Comparison of ENCODE assay signal across 19 cellular contexts in genomic region chr14:51439896-51440295, GRCh38.
"Had no signal": no experiment of that assay in that cellular context is flagged by ENCODE, and none has a peak within 500 bp of the region (broad histone marks: within the 10 kb centered on the region; RNA-seq: fewer than 3 reads in every experiment).

No MANE protein-coding gene starts in this region.

- DNase-seq: effector CD8-positive, alpha-beta T cell; foreskin keratinocyte; heart left ventricle; left cardiac atrium; left lung; naive thymus-derived CD8-positive, alpha-beta T cell; nephron progenitor cell; nucleus accumbens; stimulated activated CD4-positive, alpha-beta T cell treated with anti-CD3 and anti-CD28 coated beads, Interleukin-4, amount 100 ng/mL, for 4 hours; stimulated activated naive CD8-positive, alpha-beta T cell treated with anti-CD3 and anti-CD28 coated beads, Interleukin-15, Interleukin-2, amounts not matched to agents 100 U/mL and 50 U/mL, for 24 hours; upper lobe of left lung had no signal

- H3K4me3 ChIP-seq: gastroesophageal sphincter, heart left ventricle, hepatocyte, left lung, prostate gland, right atrium auricular region, thoracic aorta, tibial nerve, upper lobe of left lung had no signal

- H3K27me3 ChIP-seq: foreskin keratinocyte, gastroesophageal sphincter, heart left ventricle, hepatocyte, left lung, right atrium auricular region, tibial nerve, upper lobe of left lung had no signal

- H3K9me3 Mint-ChIP-seq: nephron progenitor cell had no signal

- H3K4me3 Mint-ChIP-seq: naive thymus-derived CD8-positive, alpha-beta T cell; nephron progenitor cell; stimulated activated memory B cell treated with anti-CD40 and anti-IgM and Interleukin-4, amounts not matched to agents 10 μg/mL and 1 μg/mL and 100 μg/mL, for 72 hours had no signal

- H3K27ac Mint-ChIP-seq: nephron progenitor cell; stimulated activated memory B cell treated with anti-CD40 and anti-IgM and Interleukin-4, amounts not matched to agents 10 μg/mL and 1 μg/mL and 100 μg/mL, for 72 hours had no signal

- H2AFZ ChIP-seq: hepatocyte had no signal

- H3K27ac ChIP-seq: foreskin keratinocyte, gastroesophageal sphincter, heart left ventricle, hepatocyte, left lung, prostate gland, right atrium auricular region, thoracic aorta, tibial nerve, upper lobe of left lung had no signal

- H3K36me3 ChIP-seq: gastroesophageal sphincter, heart left ventricle, left lung, prostate gland, right atrium auricular region, thoracic aorta, tibial nerve, upper lobe of left lung had no signal

- ATAC-seq: foreskin keratinocyte; gastroesophageal sphincter; left cardiac atrium; left lung; naive thymus-derived CD8-positive, alpha-beta T cell; sciatic nerve; stimulated activated memory B cell treated with anti-CD40 and anti-IgM and Interleukin-4, amounts not matched to agents 10 μg/mL and 1 μg/mL and 100 μg/mL, for 72 hours; stimulated activated naive CD8-positive, alpha-beta T cell treated with anti-CD3 and anti-CD28 coated beads, Interleukin-15, Interleukin-2, amounts not matched to agents 100 U/mL and 50 U/mL, for 24 hours had no signal

- H3K79me2 ChIP-seq: hepatocyte had no signal

- H3K4me2 ChIP-seq: hepatocyte had no signal

- H3K9me3 ChIP-seq: gastroesophageal sphincter, heart left ventricle, left lung, prostate gland, right atrium auricular region, thoracic aorta, tibial nerve, upper lobe of left lung had no signal

- H3K4me1 ChIP-seq: left lung, prostate gland, upper lobe of left lung had no signal

- H3K4me1 Mint-ChIP-seq: naive thymus-derived CD8-positive, alpha-beta T cell; nephron progenitor cell; stimulated activated memory B cell treated with anti-CD40 and anti-IgM and Interleukin-4, amounts not matched to agents 10 μg/mL and 1 μg/mL and 100 μg/mL, for 72 hours had no signal
